In the genomic region with DNA sequence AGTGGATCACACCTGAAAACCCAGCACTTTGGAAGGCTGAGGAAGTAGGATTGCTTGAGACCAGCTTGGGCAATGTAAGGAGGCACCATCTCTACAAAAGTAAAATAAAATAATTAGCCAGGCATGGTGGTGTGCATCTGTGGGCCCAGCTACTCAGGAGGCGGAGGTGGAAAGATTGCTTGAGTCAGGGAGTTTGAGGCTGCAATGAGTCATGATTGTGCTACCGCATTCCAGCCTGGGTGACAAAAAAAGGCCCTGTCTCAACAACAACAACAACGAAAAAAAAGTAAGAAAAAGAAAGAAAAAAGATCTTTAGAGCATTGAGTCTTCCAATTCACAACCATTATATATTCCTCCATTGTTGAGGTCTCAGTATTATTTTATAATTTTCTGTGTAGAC, we compare ENCODE assay signal across 18 cellular contexts.
DNase-seq lines count a peak whose midpoint lies in the region; ATAC-seq and TF ChIP-seq lines count a peak whose summit lies in the region.
"Had no signal": no experiment of that assay in that cellular context is flagged by ENCODE, and none has a peak within 500 bp of the region (broad histone marks: within the 10 kb centered on the region; RNA-seq: fewer than 3 reads in every experiment).

No MANE protein-coding gene starts in this region.

- in situ Hi-C loops in KBM-7 (cut with MboI; ENCODE audit: low pct_unique_long_range_greater_than_20kb, low sequenced_read_pairs) = no loop called here

- DNase-seq in H4 (ENCODE audit: low spot score) (peak; percentile 72), RPMI7951 (ENCODE audit: low read depth) (peak; percentile 85), non-pigmented ciliary epithelial cell (ENCODE audit: low read depth) (peak; percentile 77), KBM-7 (no peak), chondrocyte (ENCODE audit: low spot score) (no peak)
- DNase-seq: activated CD8-positive, alpha-beta T cell treated with anti-CD3 and anti-CD28 coated beads, Interleukin-2, amount 10 ng/mL, durations not matched to agents 7 days and 5 days; anterior cingulate cortex; BE2C; DMS153; Kasumi-1; mucosa of descending colon; NCI-H2029; SJCRH30; stimulated activated CD4-positive, alpha-beta T cell treated with anti-CD3 and anti-CD28 coated beads, Interleukin-12 subunit alpha, Interleukin-12 subunit beta, amount 100 ng/mL, for 4 hours had no signal

- peaks cover 11% of the 10 kb centered on the region for H3K9me3 Mint-ChIP-seq in chondrocyte (ENCODE audit: low read depth)

- H3K4me3 Mint-ChIP-seq in chondrocyte (ENCODE audit: unreplicated experiment) = no peak overlapping the region
- H3K4me3 Mint-ChIP-seq: activated CD8-positive, alpha-beta T cell treated with anti-CD3 and anti-CD28 coated beads, Interleukin-2, amount 10 ng/mL, durations not matched to agents 7 days and 5 days had no signal

- peak; percentile 65 for ATAC-seq in esophagus mucosa
- no peak for ATAC-seq in HG02588 (IDR thresholded peaks at IDR 0.05; ENCODE audit: unreplicated experiment)
- ATAC-seq in GM18520 (IDR thresholded peaks at IDR 0.05; ENCODE audit: unreplicated experiment) = no peak
- ATAC-seq: activated CD8-positive, alpha-beta T cell treated with anti-CD3 and anti-CD28 coated beads, Interleukin-2, amount 10 ng/mL, durations not matched to agents 7 days and 5 days; gastroesophageal sphincter; mucosa of descending colon had no signal

- H3K27me3 Mint-ChIP-seq in chondrocyte (ENCODE audit: low read depth) = no peaks in the 10 kb centered on the region

- H3K27ac Mint-ChIP-seq in chondrocyte (ENCODE audit: unreplicated experiment) = no peak overlapping the region
- H3K27ac Mint-ChIP-seq: activated CD8-positive, alpha-beta T cell treated with anti-CD3 and anti-CD28 coated beads, Interleukin-2, amount 10 ng/mL, durations not matched to agents 7 days and 5 days had no signal

- peaks cover 3% of the 10 kb centered on the region for H3K36me3 Mint-ChIP-seq in chondrocyte (ENCODE audit: low read depth)

- TF ChIP-seq CTCF in chondrocyte (IDR thresholded peaks at IDR 0.05) = no peak

- H3K4me1 Mint-ChIP-seq in chondrocyte (ENCODE audit: low read depth) = peaks cover 14% of the 10 kb centered on the region

Comparison
In these comparisons a context has a peak if more than half of its experiments do, and no peak if none do; other contexts are left out.
1. DNase-seq: peak in H4 (single experiment), RPMI7951 (single experiment) and non-pigmented ciliary epithelial cell (single experiment); none in KBM-7 (single experiment) and chondrocyte (single experiment).